9 cellular contexts compared by ENCODE assay signal in genomic region chr5:77955577-77955976, GRCh38.
"Had no signal": no experiment of that assay in that cellular context is flagged by ENCODE, and none has a peak within 500 bp of the region (broad histone marks: within the 10 kb centered on the region; RNA-seq: fewer than 3 reads in every experiment).

No MANE protein-coding gene starts in this region.

- H3K4me3 ChIP-seq: GM23248, HAP-1 had no signal

- H3K9ac ChIP-seq: GM23248, KMS-11 had no signal

- FAIRE-seq: HepG2 had no signal

- ATAC-seq: HCT116, HepG2 had no signal

- H3K27ac ChIP-seq: GM23248, HL-60, KMS-11 had no signal

- H3K36me3 ChIP-seq: HAP-1 had no signal

- DNase-seq: GM23248, GOT3, H7, KBM-7 had no signal
